ENCODE assay signal across 8 cellular contexts in the genomic region with DNA sequence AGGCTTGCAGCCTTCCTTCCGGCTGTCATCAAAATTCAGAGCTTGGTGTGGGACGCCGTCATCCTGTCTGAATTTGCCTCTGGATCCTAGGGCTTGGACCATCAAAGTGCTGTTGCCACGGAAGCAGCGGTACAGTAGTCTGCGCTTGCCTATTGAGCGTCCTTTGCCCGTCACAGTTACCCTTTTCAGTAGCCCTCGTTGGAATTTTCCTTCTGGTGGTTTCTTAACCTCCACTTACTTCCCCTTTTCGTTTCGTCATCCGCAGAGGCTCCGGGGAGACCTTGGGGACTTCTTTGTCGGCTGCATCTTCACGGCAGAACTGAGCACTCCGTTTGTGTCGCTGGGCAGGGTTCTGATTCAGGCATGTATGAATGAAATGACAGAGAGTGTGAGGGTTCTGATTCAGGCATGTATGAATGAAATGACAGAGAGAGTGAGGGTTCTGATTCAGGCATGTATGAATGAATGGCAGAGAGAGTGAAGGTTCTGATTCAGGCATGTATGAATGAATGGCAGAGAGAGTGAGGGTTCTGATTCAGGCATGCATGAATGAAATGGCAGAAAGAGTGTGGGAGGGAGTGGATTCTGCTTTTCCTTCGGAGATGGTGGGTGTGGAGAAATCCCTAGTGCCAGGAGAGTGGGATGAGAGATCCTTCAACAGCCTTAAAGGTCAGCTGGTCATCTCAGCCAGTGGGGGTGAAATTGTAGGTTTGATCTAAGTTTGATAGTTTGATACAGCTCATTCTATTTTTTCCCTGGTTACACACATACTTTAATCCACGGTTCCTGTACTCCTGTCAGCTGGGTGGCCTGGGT. TPM values are rescaled to one million over a fixed set of nuclear protein-coding genes. Genes with fewer than 3 reads are reported as not detected.
DNase-seq lines count a peak whose midpoint lies in the region; ATAC-seq and TF ChIP-seq lines count a peak whose summit lies in the region.

No MANE protein-coding gene starts in this region.

- H3K27me3 Mint-ChIP-seq in CD4-positive, alpha-beta T cell: no peaks in the 10 kb centered on the region
- no peaks in the 10 kb centered on the region for H3K27me3 Mint-ChIP-seq in activated naive CD8-positive, alpha-beta T cell treated with anti-CD3 and anti-CD28 coated beads, Interleukin-2, amount 10 ng/mL, durations not matched to agents 7 days and 5 days
- no peaks in the 10 kb centered on the region; the same call in 1 of the 2 replicates for H3K27me3 Mint-ChIP-seq in HFFc6 (ENCODE audit: insufficient read depth)

- H3K4me3 ChIP-seq in HL-60 (replicated peaks; ENCODE audit: insufficient read depth, low read length): no peak overlapping the region
- H3K4me3 ChIP-seq in prostate gland: no peak overlapping the region

- 85% methylated on average over 19 of the region's 19 CpGs for WGBS in prostate gland

- peak overlapping the region; percentile 34 for H3K4me3 Mint-ChIP-seq in CD4-positive, alpha-beta T cell
- H3K4me3 Mint-ChIP-seq in activated naive CD8-positive, alpha-beta T cell treated with anti-CD3 and anti-CD28 coated beads, Interleukin-2, amount 10 ng/mL, durations not matched to agents 7 days and 5 days: peak overlapping the region; percentile 5
- H3K4me3 Mint-ChIP-seq in HFFc6: no peak overlapping the region

- intact Hi-C loops in CD4-positive, alpha-beta T cell (cut with DNase I, micrococcal nuclease): no loop called here
- intact Hi-C loops in prostate gland (cut with DNase I): no loop called here

- no peak for TF ChIP-seq POLR2A in prostate gland (IDR thresholded peaks at IDR 0.05)

- H3K4me1 Mint-ChIP-seq in CD4-positive, alpha-beta T cell (ENCODE audit: low read depth): peaks cover 8% of the 10 kb centered on the region
- H3K4me1 Mint-ChIP-seq in activated naive CD8-positive, alpha-beta T cell treated with anti-CD3 and anti-CD28 coated beads, Interleukin-2, amount 10 ng/mL, durations not matched to agents 7 days and 5 days: peaks cover 13% of the 10 kb centered on the region
- no peaks in the 10 kb centered on the region for H3K4me1 Mint-ChIP-seq in HFFc6 (ENCODE audit: low read depth)

- DNase-seq in CD4-positive, alpha-beta T cell: peak in 1 of 10 experiments; percentile 11
- DNase-seq in HL-60 (ENCODE audit: low read depth in 1 of 2, low spot score in 1 of 2) (peak; percentile 35 to 79), prostate gland (ENCODE audit: low spot score) (no peak), HFFc6 (no peak), NCI-H1436 treated with DMSO at 0.1 percent for 48 hours (lab: John Stamatoyannopoulos, UW) (no peak)
- no peak for DNase-seq in activated naive CD8-positive, alpha-beta T cell treated with anti-CD3 and anti-CD28 coated beads, Interleukin-2, amount 10 ng/mL, durations not matched to agents 7 days and 5 days
- DNase-seq in stimulated activated naive CD4-positive, alpha-beta T cell treated with Interleukin-2 at 50 U/mL for 16 hours (lab: John Stamatoyannopoulos, UW): peak; percentile 13

- peaks cover 0 to 3% of the 10 kb centered on the region in 2 donors for H3K36me3 ChIP-seq in prostate gland

- H3K27ac ChIP-seq in CD4-positive, alpha-beta T cell (ENCODE audit: low read depth, low read length): no peak overlapping the region
- H3K27ac ChIP-seq in HL-60 (replicated peaks) (peak overlapping the region; percentile 12; the same call in 1 of the 2 replicates), prostate gland (no peak overlapping the region)

- H3K27me3 ChIP-seq in CD4-positive, alpha-beta T cell (ENCODE audit: control insufficient read depth, insufficient read depth, low read length): no peaks in the 10 kb centered on the region
- H3K27me3 ChIP-seq in HL-60 (ENCODE audit: insufficient read depth, poor library complexity, severe bottlenecking): no peaks in the 10 kb centered on the region
- no peaks in the 10 kb centered on the region for H3K27me3 ChIP-seq in prostate gland (replicated peaks; ENCODE audit: insufficient read depth)

- CTCF ChIA-PET in CD4-positive, alpha-beta T cell (lab: Charles Lee): interaction anchor here (0.5 kb wide), 1 partner anchor 19 kb away, joined by 3 read pairs; no protein-coding TSS in a partner anchor

- peak overlapping the region; percentile 72 for H3K27ac Mint-ChIP-seq in CD4-positive, alpha-beta T cell
- peak overlapping the region; percentile 75 for H3K27ac Mint-ChIP-seq in activated naive CD8-positive, alpha-beta T cell treated with anti-CD3 and anti-CD28 coated beads, Interleukin-2, amount 10 ng/mL, durations not matched to agents 7 days and 5 days
- H3K27ac Mint-ChIP-seq in HFFc6: no peak overlapping the region; the same call in 1 of the 2 replicates

- no peaks in the 10 kb centered on the region for H3K9me3 Mint-ChIP-seq in CD4-positive, alpha-beta T cell
- no peaks in the 10 kb centered on the region for H3K9me3 Mint-ChIP-seq in activated naive CD8-positive, alpha-beta T cell treated with anti-CD3 and anti-CD28 coated beads, Interleukin-2, amount 10 ng/mL, durations not matched to agents 7 days and 5 days
- no peaks in the 10 kb centered on the region for H3K9me3 Mint-ChIP-seq in HFFc6

- TF ChIP-seq CTCF in CD4-positive, alpha-beta T cell (IDR thresholded peaks at IDR 0.05): no peak
- TF ChIP-seq CTCF in HL-60 (IDR thresholded peaks at IDR 0.05; ENCODE audit: insufficient read depth, low read length) (no peak), prostate gland (IDR thresholded peaks at IDR 0.05) (no peak), HFFc6 (IDR thresholded peaks at IDR 0.05) (no peak)

- POLR2A ChIA-PET in CD4-positive, alpha-beta T cell (lab: Charles Lee): no interaction called here
- POLR2A ChIA-PET in activated naive CD8-positive, alpha-beta T cell treated with anti-CD3 and anti-CD28 coated beads, Interleukin-2, amount 10 ng/mL, durations not matched to agents 7 days and 5 days (lab: Charles Lee): no interaction called here

- ATAC-seq in CD4-positive, alpha-beta T cell (ENCODE audit: poor library complexity): peak; percentile 79
- ATAC-seq in GM21360 (IDR thresholded peaks at IDR 0.05; ENCODE audit: unreplicated experiment): peak; percentile 63
- peak; percentile 52 for ATAC-seq in activated naive CD8-positive, alpha-beta T cell treated with anti-CD3 and anti-CD28 coated beads, Interleukin-2, amount 10 ng/mL, durations not matched to agents 7 days and 5 days (ENCODE audit: low read depth)

- H3K9me3 ChIP-seq in CD4-positive, alpha-beta T cell (ENCODE audit: control insufficient read depth, low read length): no peaks in the 10 kb centered on the region
- no peaks in the 10 kb centered on the region for H3K9me3 ChIP-seq in prostate gland

- H3K4me1 ChIP-seq in prostate gland (replicated peaks): no peaks in the 10 kb centered on the region

- H3K36me3 Mint-ChIP-seq in CD4-positive, alpha-beta T cell (ENCODE audit: low read depth): peaks cover 13% of the 10 kb centered on the region
- peaks cover 38% of the 10 kb centered on the region for H3K36me3 Mint-ChIP-seq in activated naive CD8-positive, alpha-beta T cell treated with anti-CD3 and anti-CD28 coated beads, Interleukin-2, amount 10 ng/mL, durations not matched to agents 7 days and 5 days
- peaks cover 45% of the 10 kb centered on the region for H3K36me3 Mint-ChIP-seq in HFFc6 (ENCODE audit: low read depth)

RNA-seq across cellular contexts. Expression of gene TLCD3A, which starts 8.1 kb away (rescaled TPM):
- total RNA-seq in CD4-positive, alpha-beta T cell: under 1 TPM; 0.63 to 0.75 TPM
- total RNA-seq in activated naive CD8-positive, alpha-beta T cell treated with anti-CD3 and anti-CD28 coated beads, Interleukin-2, amount 10 ng/mL, durations not matched to agents 7 days and 5 days: 10 to 100 TPM; 12.5 to 13.1 TPM
- 10 to 100 TPM in 1 of 2 donors, 1 to 10 TPM in 1; 8.1 to 12.0 TPM for total RNA-seq in prostate gland
- total RNA-seq in HFFc6 (2021; fragmentation: NEBNext Ultra II Directional; extraction: Animal tissue kit (Norgen Biotek cat#: 25700)): 10 to 100 TPM; 28.2 to 35.8 (median 34.5) TPM

RNA-seq across cellular contexts. Expression of gene GEMIN4, which starts 11.6 kb away (rescaled TPM):
- total RNA-seq in CD4-positive, alpha-beta T cell: 10 to 100 TPM; 16.0 to 18.0 TPM
- 10 to 100 TPM; 29.4 to 30.2 TPM for total RNA-seq in activated naive CD8-positive, alpha-beta T cell treated with anti-CD3 and anti-CD28 coated beads, Interleukin-2, amount 10 ng/mL, durations not matched to agents 7 days and 5 days
- total RNA-seq in prostate gland: 10 to 100 TPM; 27.9 to 33.1 TPM
- total RNA-seq in HFFc6 (2021; fragmentation: NEBNext Ultra II Directional; extraction: Animal tissue kit (Norgen Biotek cat#: 25700)): 10 to 100 TPM; 21.0 to 27.7 (median 21.7) TPM

RNA-seq across cellular contexts. Expression of gene VPS53, which starts 25.8 kb away (rescaled TPM):
- 10 to 100 TPM; 54.0 to 57.0 TPM for total RNA-seq in CD4-positive, alpha-beta T cell
- total RNA-seq in activated naive CD8-positive, alpha-beta T cell treated with anti-CD3 and anti-CD28 coated beads, Interleukin-2, amount 10 ng/mL, durations not matched to agents 7 days and 5 days: 10 to 100 TPM; 61.0 to 68.4 TPM
- 10 to 100 TPM; 24.5 to 64.4 TPM for total RNA-seq in prostate gland
- total RNA-seq in HFFc6 (2021; fragmentation: NEBNext Ultra II Directional; extraction: Animal tissue kit (Norgen Biotek cat#: 25700)): 10 to 100 TPM; 85.3 to 91.0 (median 87.9) TPM

RNA-seq across cellular contexts. Expression of gene GLOD4, which starts 41.6 kb away (rescaled TPM):
- total RNA-seq in CD4-positive, alpha-beta T cell: 10 to 100 TPM; 88.0 to 89.3 TPM
- 10 to 100 TPM; 57.8 to 64.8 TPM for total RNA-seq in activated naive CD8-positive, alpha-beta T cell treated with anti-CD3 and anti-CD28 coated beads, Interleukin-2, amount 10 ng/mL, durations not matched to agents 7 days and 5 days
- 100 to 1,000 TPM in 1 of 2 donors, 10 to 100 TPM in 1; 72.4 to 113 TPM for total RNA-seq in prostate gland
- total RNA-seq in HFFc6 (2021; fragmentation: NEBNext Ultra II Directional; extraction: Animal tissue kit (Norgen Biotek cat#: 25700)): 10 to 100 TPM; 43.8 to 57.9 (median 48.6) TPM

RNA-seq across cellular contexts. Expression of gene MRM3, which starts 41.7 kb away (rescaled TPM):
- total RNA-seq in CD4-positive, alpha-beta T cell: 10 to 100 TPM; 40.8 to 44.1 TPM
- total RNA-seq in activated naive CD8-positive, alpha-beta T cell treated with anti-CD3 and anti-CD28 coated beads, Interleukin-2, amount 10 ng/mL, durations not matched to agents 7 days and 5 days: 10 to 100 TPM; 18.3 to 21.5 TPM
- 10 to 100 TPM; 15.1 to 22.3 TPM for total RNA-seq in prostate gland
- 10 to 100 TPM; 10.9 to 13.4 (median 12.8) TPM for total RNA-seq in HFFc6 (2021; fragmentation: NEBNext Ultra II Directional; extraction: Animal tissue kit (Norgen Biotek cat#: 25700))

Comparison
In these comparisons a context has a peak if more than half of its experiments do, and no peak if none do; other contexts are left out.
1. DNase-seq: peak in HL-60 (2 of 2) and stimulated activated naive CD4-positive, alpha-beta T cell treated with Interleukin-2 at 50 U/mL for 16 hours (single experiment); none in activated naive CD8-positive, alpha-beta T cell treated with anti-CD3 and anti-CD28 coated beads, Interleukin-2, amount 10 ng/mL, durations not matched to agents 7 days and 5 days (single experiment), prostate gland (single experiment), HFFc6 (single experiment) and NCI-H1436 treated with DMSO at 0.1 percent for 48 hours (single experiment).
2. RNA of gene TLCD3A, which starts 8.1 kb away (total RNA-seq): 28.2 to 35.8 TPM in HFFc6, 12.5 to 13.1 TPM in activated naive CD8-positive, alpha-beta T cell treated with anti-CD3 and anti-CD28 coated beads, Interleukin-2, amount 10 ng/mL, durations not matched to agents 7 days and 5 days and 8.1 to 12.0 TPM in prostate gland; 0.63 to 0.75 TPM in CD4-positive, alpha-beta T cell; every median in the first group is over 4 times any median in the second.
3. Peak in every context shown above with its lines, with median percentiles within 50 percentile points of each other: ATAC-seq.